ENCODE assay signal across 18 cellular contexts in the genomic region with DNA sequence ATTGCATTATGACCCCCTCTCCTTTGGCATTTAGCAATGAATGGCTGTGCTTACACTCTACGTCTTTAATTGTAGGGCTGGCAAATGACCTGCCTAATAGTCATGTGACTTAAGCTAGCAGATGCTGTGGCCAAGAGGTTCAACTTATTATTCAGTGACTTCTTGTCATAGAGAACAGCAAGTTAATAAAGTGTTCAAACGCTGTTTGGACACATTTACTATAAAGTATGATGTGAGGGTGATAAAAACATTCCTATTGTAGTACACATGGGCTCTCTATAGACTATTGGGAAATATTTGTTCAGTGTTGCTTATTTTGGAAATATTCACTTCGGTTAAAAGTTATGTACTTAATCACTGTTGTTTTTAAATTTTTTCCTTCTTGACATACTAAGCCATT.
DNase-seq lines count a peak whose midpoint lies in the region; ATAC-seq and TF ChIP-seq lines count a peak whose summit lies in the region.
"Had no signal": no experiment of that assay in that cellular context is flagged by ENCODE, and none has a peak within 500 bp of the region (broad histone marks: within the 10 kb centered on the region; RNA-seq: fewer than 3 reads in every experiment).

No MANE protein-coding gene starts in this region.

- H3K18ac ChIP-seq in H9 (ENCODE audit: insufficient read length, low read depth, low read length): no peak overlapping the region

- no peaks in the 10 kb centered on the region for H3K9me2 ChIP-seq in GM23248 (ENCODE audit: insufficient read depth)

- no peak overlapping the region for H3K56ac ChIP-seq in H9 (ENCODE audit: insufficient read length, low read depth, low read length)

- H2BK5ac ChIP-seq in H9 (ENCODE audit: insufficient read length, low read length): no peak overlapping the region

- ATAC-seq in HG02623 (IDR thresholded peaks at IDR 0.05; ENCODE audit: unreplicated experiment): no peak
- ATAC-seq in T-helper 17 cell: no peak

- WGBS in GM23248 (ENCODE audit: low coverage in 1 of 2, low lambda C conversion rate in 2 of 2, missing lambda C conversion rate in 2 of 2), 2 experiments: 0 to 1% methylated on average over 3 of the region's 3 CpGs
- no CpG with 5 or more reads among the region's 3 CpGs for WGBS in H9 (ENCODE audit: extremely low coverage, insufficient read length, low lambda C conversion rate)

- no peaks in the 10 kb centered on the region for H3K79me1 ChIP-seq in H9 (ENCODE audit: insufficient read depth, low read depth, low read length, poor library complexity, severe bottlenecking)

- H3K4ac ChIP-seq in H9 (ENCODE audit: low read depth, low read length): no peak overlapping the region

- H3K4me2 ChIP-seq in GM23248 (ENCODE audit: unreplicated experiment): no peak overlapping the region
- no peak overlapping the region for H3K4me2 ChIP-seq in H9 (ENCODE audit: insufficient read depth, insufficient read length, low read length)
- H3K4me2 ChIP-seq: BLaER1 had no signal

- H2AK5ac ChIP-seq in H9 (ENCODE audit: insufficient read length, low read length): no peak overlapping the region

- H3K4me3 ChIP-seq in AG10803 (ENCODE audit: low read length) (no peak overlapping the region), GM23248 (no peak overlapping the region), fibroblast of mammary gland (ENCODE audit: control insufficient read depth, low read depth, low read length) (no peak overlapping the region)
- H3K4me3 ChIP-seq: BLaER1 had no signal

- H4K8ac ChIP-seq in H9 (replicated peaks; ENCODE audit: insufficient read length, low read depth, low read length): no peak overlapping the region

- no peaks in the 10 kb centered on the region for H3K9me3 ChIP-seq in GM23248 (ENCODE audit: low read depth)
- no peaks in the 10 kb centered on the region for H3K9me3 ChIP-seq in H9 (ENCODE audit: control insufficient read depth, low read depth, low read length)
- no peaks in the 10 kb centered on the region for H3K9me3 ChIP-seq in T-helper 17 cell (ENCODE audit: control insufficient read depth, low read length, poor library complexity, severe bottlenecking)

- in situ Hi-C loops in GM23248 (cut with MboI): no loop called here

- H3K27me3 ChIP-seq in GM23248 (replicated peaks; ENCODE audit: insufficient read depth) (no peaks in the 10 kb centered on the region), H9 (ENCODE audit: insufficient read depth, low read length) (no peaks in the 10 kb centered on the region)
- H3K27me3 ChIP-seq: BLaER1 had no signal

- no peaks in the 10 kb centered on the region for H3F3A ChIP-seq in GM23248 (ENCODE audit: insufficient read depth)

- H3K4me3 Mint-ChIP-seq in mesothelial cell of epicardium: no peak overlapping the region
- no peak overlapping the region for H3K4me3 Mint-ChIP-seq in H9
- H3K4me3 Mint-ChIP-seq in T-helper 17 cell: no peak overlapping the region
- H3K4me3 Mint-ChIP-seq: CD8-positive, alpha-beta memory T cell had no signal

- H2AFZ ChIP-seq in GM23248 (no peak overlapping the region), H9 (ENCODE audit: low read length) (no peak overlapping the region)

- H3K9ac ChIP-seq in GM23248: no peak overlapping the region
- H3K9ac ChIP-seq in H9 (ENCODE audit: extremely low read depth, insufficient read length, low read length): no peak overlapping the region
- H3K9ac ChIP-seq: BLaER1 had no signal

- DNase-seq in AG10803 (ENCODE audit: low read depth) (peak; percentile 45), GM23248 (peak; percentile 16), fibroblast of mammary gland (ENCODE audit: low read depth) (peak; percentile 68), myocyte (ENCODE audit: low read depth) (peak; percentile 1), mesothelial cell of epicardium (ENCODE audit: low spot score in 2 of 2, unreplicated experiment in 2 of 2) (no peak), H9 (no peak), T-helper 17 cell (no peak)
- DNase-seq: ACHN; CD8-positive, alpha-beta memory T cell; DND-41; GDM1; NCI-H1436; NCI-H2029 treated with DMSO at 0.1 percent for 48 hours; NCI-H2171 treated with DMSO at 0.1 percent for 48 hours; NCI-H774 had no signal

- H4K91ac ChIP-seq in H9 (ENCODE audit: insufficient read length, low read depth, low read length): no peak overlapping the region

- no peak overlapping the region for H3T11ph ChIP-seq in H9 (ENCODE audit: low read length)

- no peak overlapping the region for H2BK15ac ChIP-seq in H9 (ENCODE audit: low read depth, low read length)

- H3K27ac ChIP-seq in GM23248 (no peak overlapping the region), H9 (ENCODE audit: insufficient read length, low read depth, low read length) (no peak overlapping the region)
- H3K27ac ChIP-seq: BLaER1, HL-60 had no signal

- TF ChIP-seq CTCF in AG10803 (conservative IDR thresholded peaks at IDR 0.05; ENCODE audit: low read length) (no peak), fibroblast of mammary gland (conservative IDR thresholded peaks at IDR 0.05; ENCODE audit: control insufficient read depth, insufficient read depth, low read depth, low read length) (no peak), mesothelial cell of epicardium (IDR thresholded peaks at IDR 0.05; ENCODE audit: unreplicated experiment) (no peak), H9 (conservative IDR thresholded peaks at IDR 0.05) (no peak)

- no peaks in the 10 kb centered on the region for H3K23me2 ChIP-seq in H9 (ENCODE audit: insufficient read length, low read depth, low read length, poor library complexity, severe bottlenecking)

- no peak overlapping the region for H2BK12ac ChIP-seq in H9 (ENCODE audit: insufficient read length, low read depth, low read length)

- H3K14ac ChIP-seq in H9 (ENCODE audit: insufficient read depth, low read length): no peak overlapping the region

- no peaks in the 10 kb centered on the region for H3K36me3 ChIP-seq in GM23248 (ENCODE audit: low read depth)
- H3K36me3 ChIP-seq: BLaER1 had no signal

- H2BK120ac ChIP-seq in H9 (ENCODE audit: low read depth, low read length, poor library complexity, severe bottlenecking): no peak overlapping the region

- H3K9me3 Mint-ChIP-seq in mesothelial cell of epicardium (peaks cover 34% of the 10 kb centered on the region), H9 (peaks cover 27 to 30% of the 10 kb centered on the region in 2 experiments)

- H3K23ac ChIP-seq in H9 (ENCODE audit: insufficient read length, low read depth, low read length): no peak overlapping the region

- H4K20me1 ChIP-seq in GM23248 (ENCODE audit: insufficient read depth) (no peaks in the 10 kb centered on the region), H9 (ENCODE audit: control insufficient read depth, insufficient read depth, insufficient read length) (no peaks in the 10 kb centered on the region)
- H4K20me1 ChIP-seq: BLaER1 had no signal

- H3K4me1 ChIP-seq in GM23248 (ENCODE audit: insufficient read depth): no peaks in the 10 kb centered on the region
- no peaks in the 10 kb centered on the region for H3K4me1 ChIP-seq in H9 (ENCODE audit: insufficient read depth, low read length)
- H3K4me1 ChIP-seq: BLaER1 had no signal

- H3K36me3 Mint-ChIP-seq in mesothelial cell of epicardium (no peaks in the 10 kb centered on the region), H9 (ENCODE audit: insufficient read depth in 1 of 3, low read depth in 3 of 3) (peaks cover 12 to 20% (median 20%) of the 10 kb centered on the region in 3 experiments), T-helper 17 cell (ENCODE audit: low read depth) (no peaks in the 10 kb centered on the region)
- H3K36me3 Mint-ChIP-seq: CD8-positive, alpha-beta memory T cell had no signal

- no peaks in the 10 kb centered on the region for H3K79me2 ChIP-seq in GM23248 (ENCODE audit: insufficient read depth)
- no peaks in the 10 kb centered on the region for H3K79me2 ChIP-seq in H9 (ENCODE audit: insufficient read depth, low read length)

- no peak overlapping the region for H4K5ac ChIP-seq in H9 (ENCODE audit: insufficient read length, low read depth, low read length)

- H2BK20ac ChIP-seq in H9 (ENCODE audit: low read depth, low read length, poor library complexity, severe bottlenecking): no peak overlapping the region

- H3K4me1 Mint-ChIP-seq in mesothelial cell of epicardium: no peaks in the 10 kb centered on the region
- H3K4me1 Mint-ChIP-seq in H9: no peaks in the 10 kb centered on the region
- no peaks in the 10 kb centered on the region for H3K4me1 Mint-ChIP-seq in T-helper 17 cell
- H3K4me1 Mint-ChIP-seq: CD8-positive, alpha-beta memory T cell had no signal

- no peak overlapping the region for H3K27ac Mint-ChIP-seq in mesothelial cell of epicardium
- H3K27ac Mint-ChIP-seq in H9: no peak overlapping the region
- no peak overlapping the region for H3K27ac Mint-ChIP-seq in T-helper 17 cell
- H3K27ac Mint-ChIP-seq: CD8-positive, alpha-beta memory T cell had no signal

- H3K27me3 Mint-ChIP-seq in mesothelial cell of epicardium (ENCODE audit: low read depth): no peaks in the 10 kb centered on the region
- no peaks in the 10 kb centered on the region for H3K27me3 Mint-ChIP-seq in H9 (ENCODE audit: low read depth)
- H3K27me3 Mint-ChIP-seq in T-helper 17 cell: no peaks in the 10 kb centered on the region
- H3K27me3 Mint-ChIP-seq: CD8-positive, alpha-beta memory T cell had no signal

Comparison
In these comparisons a context has a peak if more than half of its experiments do, and no peak if none do; other contexts are left out.
1. DNase-seq: peak in AG10803 (single experiment), GM23248 (single experiment), fibroblast of mammary gland (single experiment) and myocyte (single experiment); none in mesothelial cell of epicardium (0 of 2), H9 (single experiment) and T-helper 17 cell (0 of 3).